In genomic region chr1:93919780-93920179, GRCh38 we compare ENCODE assay signal across 1 cellular context.
TF ChIP-seq lines count a peak whose summit lies in the region.

No MANE protein-coding gene starts in this region.

TF ChIP-seq in H1, 55 proteins besides CTCF, POLR2A, EP300 and RAD21 (continued from another document):
- TF ChIP-seq SAP30 (IDR thresholded peaks at IDR 0.05; ENCODE audit: insufficient read depth, insufficient replicate concordance, low read length) (no peak), USF2 (IDR thresholded peaks at IDR 0.05; ENCODE audit: low read length) (no peak), RNF2 (IDR thresholded peaks at IDR 0.05; ENCODE audit: borderline replicate concordance, low read depth, low read length, missing control alignments, poor library complexity, severe bottlenecking) (no peak)
